Comparison of ENCODE assay signal across 21 cellular contexts in the genomic region with DNA sequence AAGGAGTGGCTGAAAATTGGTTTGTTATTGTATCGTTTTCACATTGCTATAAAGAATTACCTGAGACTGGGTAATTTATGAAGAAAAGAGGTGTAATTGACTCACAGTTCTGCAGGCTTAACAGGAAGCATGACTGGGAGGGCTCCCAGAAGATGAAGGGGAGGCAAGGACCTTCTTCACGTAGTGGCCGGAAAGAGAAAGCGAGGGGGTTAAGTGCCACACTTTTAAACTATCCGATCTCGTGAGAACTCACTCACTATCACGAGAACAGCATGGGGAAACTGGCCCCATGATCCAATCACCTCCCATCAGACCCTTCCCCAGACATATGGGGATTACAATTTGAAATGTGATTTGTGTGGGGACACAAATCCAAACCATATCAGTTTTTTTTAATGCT.
A peak's percentile ranks its signal among the peaks of the same experiment; 100 is the strongest.
DNase-seq lines count a peak whose midpoint lies in the region; ATAC-seq and TF ChIP-seq lines count a peak whose summit lies in the region.
"Had no signal": no experiment of that assay in that cellular context is flagged by ENCODE, and none has a peak within 500 bp of the region (broad histone marks: within the 10 kb centered on the region; RNA-seq: fewer than 3 reads in every experiment).

No MANE protein-coding gene starts in this region.

- no peaks in the 10 kb centered on the region for H3K36me3 ChIP-seq in esophagus muscularis mucosa

- peaks cover 44% of the 10 kb centered on the region for H3K4me1 Mint-ChIP-seq in stimulated activated naive CD8-positive, alpha-beta T cell treated with anti-CD3 and anti-CD28 coated beads, Interleukin-15, Interleukin-2, amounts not matched to agents 100 ng/mL and 50 ng/mL, for 24 hours (ENCODE audit: low read depth)
- peaks cover 35% of the 10 kb centered on the region for H3K4me1 Mint-ChIP-seq in activated naive CD8-positive, alpha-beta T cell treated with anti-CD3 and anti-CD28 coated beads, Interleukin-2, amount 10 ng/mL, durations not matched to agents 7 days and 5 days

- no peaks in the 10 kb centered on the region for H3K9me3 ChIP-seq in esophagus muscularis mucosa

- TF ChIP-seq CTCF in esophagus muscularis mucosa (IDR thresholded peaks at IDR 0.05): no peak

- peak overlapping the region; percentile 72 for H3K27ac Mint-ChIP-seq in stimulated activated naive CD8-positive, alpha-beta T cell treated with anti-CD3 and anti-CD28 coated beads, Interleukin-15, Interleukin-2, amounts not matched to agents 100 ng/mL and 50 ng/mL, for 24 hours
- peak overlapping the region; percentile 76 for H3K27ac Mint-ChIP-seq in activated naive CD8-positive, alpha-beta T cell treated with anti-CD3 and anti-CD28 coated beads, Interleukin-2, amount 10 ng/mL, durations not matched to agents 7 days and 5 days

- no peaks in the 10 kb centered on the region for H3K27me3 Mint-ChIP-seq in stimulated activated naive CD8-positive, alpha-beta T cell treated with anti-CD3 and anti-CD28 coated beads, Interleukin-15, Interleukin-2, amounts not matched to agents 100 ng/mL and 50 ng/mL, for 24 hours
- H3K27me3 Mint-ChIP-seq in activated naive CD8-positive, alpha-beta T cell treated with anti-CD3 and anti-CD28 coated beads, Interleukin-2, amount 10 ng/mL, durations not matched to agents 7 days and 5 days: no peaks in the 10 kb centered on the region

- H3K9me3 Mint-ChIP-seq in stimulated activated naive CD8-positive, alpha-beta T cell treated with anti-CD3 and anti-CD28 coated beads, Interleukin-15, Interleukin-2, amounts not matched to agents 100 ng/mL and 50 ng/mL, for 24 hours: no peaks in the 10 kb centered on the region
- H3K9me3 Mint-ChIP-seq in activated naive CD8-positive, alpha-beta T cell treated with anti-CD3 and anti-CD28 coated beads, Interleukin-2, amount 10 ng/mL, durations not matched to agents 7 days and 5 days: no peaks in the 10 kb centered on the region

- no peak for TF ChIP-seq EP300 in esophagus muscularis mucosa (IDR thresholded peaks at IDR 0.05)

- TF ChIP-seq POLR2A in esophagus muscularis mucosa (IDR thresholded peaks at IDR 0.05; ENCODE audit: low read depth): no peak

- peak; percentile 52 for DNase-seq in activated CD4-positive, alpha-beta T cell treated with anti-CD3 and anti-CD28 coated beads for 48 hours
- no peak for DNase-seq in activated CD4-positive, alpha-beta T cell treated with anti-CD3 and anti-CD28 coated beads for 4 hours
- no peak for DNase-seq in stimulated activated naive CD8-positive, alpha-beta T cell treated with anti-CD3 and anti-CD28 coated beads, Interleukin-15, Interleukin-2, amounts not matched to agents 100 U/mL and 50 U/mL, for 24 hours
- DNase-seq in activated naive CD8-positive, alpha-beta T cell treated with anti-CD3 and anti-CD28 coated beads, Interleukin-2, amount 10 ng/mL, durations not matched to agents 7 days and 5 days: no peak
- no peak for DNase-seq in NCI-H748 treated with DMSO at 0.1 percent for 48 hours (lab: John Stamatoyannopoulos, UW)
- DNase-seq in esophagus muscularis mucosa (ENCODE audit: extremely low spot score): no peak
- DNase-seq: AML-193, amygdala, COR-L47, Karpas-422, kidney, MV-4-11, NCI-H1694, NCI-H2171, NCI-H526, occipital lobe, trophoblast cell had no signal

- H3K4me3 ChIP-seq in esophagus muscularis mucosa: no peak overlapping the region
- H3K4me3 ChIP-seq: lung, smooth muscle cell had no signal

- no peaks in the 10 kb centered on the region for H3K36me3 Mint-ChIP-seq in stimulated activated naive CD8-positive, alpha-beta T cell treated with anti-CD3 and anti-CD28 coated beads, Interleukin-15, Interleukin-2, amounts not matched to agents 100 ng/mL and 50 ng/mL, for 24 hours (ENCODE audit: low read depth)
- peaks cover 1% of the 10 kb centered on the region for H3K36me3 Mint-ChIP-seq in activated naive CD8-positive, alpha-beta T cell treated with anti-CD3 and anti-CD28 coated beads, Interleukin-2, amount 10 ng/mL, durations not matched to agents 7 days and 5 days

- no peak overlapping the region for H3K27ac ChIP-seq in esophagus muscularis mucosa (replicated peaks in 1 of 4)

- POLR2A ChIA-PET in activated naive CD8-positive, alpha-beta T cell treated with anti-CD3 and anti-CD28 coated beads, Interleukin-2, amount 10 ng/mL, durations not matched to agents 7 days and 5 days (lab: Charles Lee): interaction anchor here (2.4 kb wide), 1 partner anchor 17 kb away, joined by 14 read pairs; no protein-coding TSS in a partner anchor

- no peak for ATAC-seq in stimulated activated naive CD8-positive, alpha-beta T cell treated with anti-CD3 and anti-CD28 coated beads, Interleukin-15, Interleukin-2, amounts not matched to agents 100 U/mL and 50 U/mL, for 24 hours
- peak; percentile 33 for ATAC-seq in activated naive CD8-positive, alpha-beta T cell treated with anti-CD3 and anti-CD28 coated beads, Interleukin-2, amount 10 ng/mL, durations not matched to agents 7 days and 5 days (ENCODE audit: low read depth)
- ATAC-seq in GM18861 (IDR thresholded peaks at IDR 0.05; ENCODE audit: unreplicated experiment): no peak

- WGBS in esophagus muscularis mucosa: 72% methylated on average over 7 of the region's 7 CpGs

- H3K27me3 ChIP-seq in esophagus muscularis mucosa: peaks cover 0 to 15% (median 0%) of the 10 kb centered on the region in 4 donors

- intact Hi-C loops in esophagus muscularis mucosa (cut with DNase I): no loop called here

- no peaks in the 10 kb centered on the region for H3K4me1 ChIP-seq in esophagus muscularis mucosa

- H3K4me3 Mint-ChIP-seq in stimulated activated naive CD8-positive, alpha-beta T cell treated with anti-CD3 and anti-CD28 coated beads, Interleukin-15, Interleukin-2, amounts not matched to agents 100 ng/mL and 50 ng/mL, for 24 hours: peak overlapping the region; percentile 70
- H3K4me3 Mint-ChIP-seq in activated naive CD8-positive, alpha-beta T cell treated with anti-CD3 and anti-CD28 coated beads, Interleukin-2, amount 10 ng/mL, durations not matched to agents 7 days and 5 days: peak overlapping the region; percentile 76
